17 cellular contexts compared by ENCODE assay signal in the genomic region with DNA sequence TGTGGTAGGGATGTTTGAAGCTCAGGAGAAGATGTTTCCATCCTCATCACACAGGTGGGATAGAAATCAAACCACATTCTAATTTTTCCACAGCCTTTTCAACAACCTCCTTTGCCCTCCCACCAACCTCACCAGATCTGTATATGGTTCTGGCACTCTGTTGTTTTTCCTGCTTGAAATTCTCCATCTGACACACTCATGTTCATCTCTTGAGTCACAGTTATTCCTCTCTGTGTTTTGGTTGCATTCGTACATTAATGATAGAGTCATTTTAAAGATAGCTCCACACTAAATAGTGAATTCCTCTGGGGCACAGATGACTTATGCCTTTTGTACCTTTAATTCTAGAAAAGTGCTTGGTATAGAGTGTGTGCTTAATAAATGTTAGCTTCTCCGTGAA. TPM values are rescaled to one million over a fixed set of nuclear protein-coding genes. Genes with fewer than 3 reads are reported as not detected.
DNase-seq lines count a peak whose midpoint lies in the region; ATAC-seq, FAIRE-seq and TF ChIP-seq lines count a peak whose summit lies in the region.
"Had no signal": no experiment of that assay in that cellular context is flagged by ENCODE, and none has a peak within 500 bp of the region (broad histone marks: within the 10 kb centered on the region; RNA-seq: fewer than 3 reads in every experiment).

No MANE protein-coding gene starts in this region.

- H3K27ac ChIP-seq in H1 (ENCODE audit: low read depth, low read length) (no peak overlapping the region), neuronal stem cell (replicated peaks; ENCODE audit: low read length) (no peak overlapping the region), heart left ventricle (no peak overlapping the region), thyroid gland (no peak overlapping the region)
- H3K27ac ChIP-seq: cardiac muscle cell, thoracic aorta had no signal

- H3K18ac ChIP-seq in H1 (ENCODE audit: extremely low read depth, low read length): no peak overlapping the region
- H3K18ac ChIP-seq in neuronal stem cell (ENCODE audit: low read length): no peak overlapping the region

- H3K9me3 Mint-ChIP-seq in T-helper 1 cell treated with Interleukin-12 subunit alpha and Interleukin-12 subunit beta and Interleukin-4 antibody, amounts not matched to agents 30 μg/mL and 1 μg/mL, for 36 hours: no peaks in the 10 kb centered on the region
- H3K9me3 Mint-ChIP-seq in IgD-negative memory B cell: no peaks in the 10 kb centered on the region
- peaks cover 8% of the 10 kb centered on the region for H3K9me3 Mint-ChIP-seq in neural crest cell

- POLR2A ChIA-PET in H1 (lab: Charles Lee; ENCODE audit: partially characterized antibody): interaction anchor here (1.2 kb wide), 1 partner anchor 14 kb away, joined by 3 read pairs; no protein-coding TSS in a partner anchor

- no peak overlapping the region for H4K5ac ChIP-seq in H1 (ENCODE audit: insufficient read length, low read depth, low read length)

- H3K9ac ChIP-seq in H1 (replicated peaks in 1 of 4; ENCODE audit: extremely low read depth in 1 of 4, low read depth in 3 of 4, low read length in 3 of 4) (no peak overlapping the region), neuronal stem cell (ENCODE audit: low read depth, low read length, poor library complexity) (no peak overlapping the region)

- 76% methylated on average over 2 of the region's 2 CpGs; no CpG with 5 or more reads in 1 of the 2 experiments for WGBS in H1 (ENCODE audit: extremely low coverage in 1 of 2, insufficient coverage in 1 of 2, insufficient read length in 1 of 2, insufficient replicate concordance in 2 of 2, low coverage in 1 of 2, low lambda C conversion rate in 2 of 2, missing lambda C conversion rate in 1 of 2), 2 experiments
- no CpG with 5 or more reads among the region's 2 CpGs for WGBS in neuronal stem cell (ENCODE audit: extremely low coverage in 2 of 2, insufficient read length in 2 of 2, insufficient replicate concordance in 1 of 2), 2 donors
- WGBS in heart left ventricle, 4 donors: 80 to 86% (median 83%) methylated on average over 2 of the region's 2 CpGs
- WGBS in thyroid gland, 2 donors: 85 to 96% methylated on average over 2 of the region's 2 CpGs

- H2AFZ ChIP-seq in H1 (ENCODE audit: low read length) (no peak overlapping the region), neuronal stem cell (ENCODE audit: low read length) (no peak overlapping the region)

- no peak for TF ChIP-seq CTCF in H1 (IDR thresholded peaks at IDR 0.05; ENCODE audit: control extremely low read depth in 1 of 3, insufficient read depth in 1 of 3, low read depth in 1 of 3, low read length in 3 of 3)
- TF ChIP-seq CTCF in neural crest cell (conservative IDR thresholded peaks at IDR 0.05): no peak
- no peak for TF ChIP-seq CTCF in heart left ventricle (IDR thresholded peaks at IDR 0.05)
- no peak for TF ChIP-seq CTCF in thyroid gland (IDR thresholded peaks at IDR 0.05)

- DNase-seq in T-helper 1 cell (no peak), H1 (ENCODE audit: low read depth in 1 of 2, low spot score in 2 of 2) (no peak), neural crest cell (ENCODE audit: low read depth, low spot score) (no peak), neuronal stem cell (ENCODE audit: low spot score) (no peak), heart left ventricle (no peak), thyroid gland (no peak)
- DNase-seq: activated CD4-positive, alpha-beta T cell treated with anti-CD3 and anti-CD28 coated beads for 36 hours; activated effector memory CD4-positive, alpha-beta T cell treated with Interleukin-2 at 50 U/mL for 16 hours; left ventricle myocardium inferior; MV-4-11; NCI-H345; occipital lobe had no signal

- H3K27ac Mint-ChIP-seq in T-helper 1 cell treated with Interleukin-12 subunit alpha and Interleukin-12 subunit beta and Interleukin-4 antibody, amounts not matched to agents 30 μg/mL and 1 μg/mL, for 36 hours: no peak overlapping the region
- H3K27ac Mint-ChIP-seq in IgD-negative memory B cell: peak overlapping the region in 1 of 3 donors; percentile 77
- H3K27ac Mint-ChIP-seq in neural crest cell (ENCODE audit: unreplicated experiment): no peak overlapping the region
- H3K27ac Mint-ChIP-seq: activated CD4-positive, alpha-beta T cell treated with anti-CD3 and anti-CD28 coated beads for 36 hours had no signal

- no peaks in the 10 kb centered on the region for H4K20me1 ChIP-seq in H1 (replicated peaks in 1 of 2; ENCODE audit: control insufficient read depth in 1 of 2, insufficient read depth in 2 of 2, low read length in 2 of 2)

- H3K9me3 ChIP-seq in H1 (ENCODE audit: insufficient read depth in 2 of 2, low read depth in 1 of 2, low read length in 1 of 2): no peaks in the 10 kb centered on the region
- peaks cover 0 to 7% of the 10 kb centered on the region in 2 donors for H3K9me3 ChIP-seq in neuronal stem cell (replicated peaks in 1 of 2; ENCODE audit: control insufficient read depth in 2 of 2, insufficient read depth in 1 of 2, low read depth in 1 of 2, low read length in 2 of 2)
- no peaks in the 10 kb centered on the region for H3K9me3 ChIP-seq in heart left ventricle
- H3K9me3 ChIP-seq in thyroid gland: no peaks in the 10 kb centered on the region
- H3K9me3 ChIP-seq: left ventricle myocardium inferior, thoracic aorta had no signal

- peaks cover 0 to 19% of the 10 kb centered on the region in 2 experiments; a peak in 3 of 4 replicates for H3K79me2 ChIP-seq in H1 (ENCODE audit: control insufficient read depth in 1 of 2, insufficient read depth in 2 of 2, low read length in 2 of 2)

- CTCF ChIA-PET in H1 (lab: Charles Lee; ENCODE audit: partially characterized antibody): interaction anchor here (0.6 kb wide), 1 partner anchor 180 kb away, joined by 4 read pairs; no protein-coding TSS in a partner anchor

- TF ChIP-seq EP300 in H1 (IDR thresholded peaks at IDR 0.05; ENCODE audit: borderline replicate concordance in 1 of 2, low read depth in 2 of 2, low read length in 2 of 2): no peak

- H3K4me1 ChIP-seq in H1 (replicated peaks in 1 of 4; ENCODE audit: control insufficient read depth in 3 of 4, insufficient read depth in 4 of 4, low read length in 3 of 4) (peaks cover 3 to 13% (median 7%) of the 10 kb centered on the region in 4 experiments; a peak in 5 of 7 replicates), neuronal stem cell (ENCODE audit: control insufficient read depth in 2 of 2, insufficient read depth in 1 of 2, low read depth in 1 of 2, low read length in 2 of 2) (peaks cover 4 to 12% of the 10 kb centered on the region in 2 donors), heart left ventricle (peaks cover 0 to 44% (median 26%) of the 10 kb centered on the region in 12 donors), thyroid gland (peaks cover 13 to 23% of the 10 kb centered on the region in 2 donors)

- H2BK120ac ChIP-seq in H1 (replicated peaks; ENCODE audit: low read depth, low read length): no peak overlapping the region
- no peak overlapping the region for H2BK120ac ChIP-seq in neuronal stem cell (ENCODE audit: low read depth, low read length)

- TF ChIP-seq POLR2A in H1 (IDR thresholded peaks at IDR 0.05; ENCODE audit: control extremely low read depth in 1 of 2, low read depth in 2 of 2, low read length in 2 of 2) (no peak), heart left ventricle (IDR thresholded peaks at IDR 0.05) (no peak), thyroid gland (IDR thresholded peaks at IDR 0.05) (no peak)

- no peak for ATAC-seq in heart left ventricle
- ATAC-seq: activated CD4-positive, alpha-beta T cell treated with anti-CD3 and anti-CD28 coated beads for 36 hours had no signal

- H3K36me3 Mint-ChIP-seq in T-helper 1 cell treated with Interleukin-12 subunit alpha and Interleukin-12 subunit beta and Interleukin-4 antibody, amounts not matched to agents 30 μg/mL and 1 μg/mL, for 36 hours (ENCODE audit: low read depth): peaks cover 10% of the 10 kb centered on the region
- H3K36me3 Mint-ChIP-seq in IgD-negative memory B cell: no peaks in the 10 kb centered on the region
- H3K36me3 Mint-ChIP-seq in neural crest cell (ENCODE audit: low read depth): no peaks in the 10 kb centered on the region

- H2BK15ac ChIP-seq in H1 (ENCODE audit: low read length) (no peak overlapping the region), neuronal stem cell (ENCODE audit: low read length) (no peak overlapping the region)

- FAIRE-seq in H1 (lab: Jason Lieb, UNC): no peak
- FAIRE-seq: endothelial cell of umbilical vein had no signal

- peaks cover 21% of the 10 kb centered on the region for H3K27me3 Mint-ChIP-seq in T-helper 1 cell treated with Interleukin-12 subunit alpha and Interleukin-12 subunit beta and Interleukin-4 antibody, amounts not matched to agents 30 μg/mL and 1 μg/mL, for 36 hours (ENCODE audit: low read depth)
- H3K27me3 Mint-ChIP-seq in IgD-negative memory B cell: no peaks in the 10 kb centered on the region
- H3K27me3 Mint-ChIP-seq in neural crest cell (ENCODE audit: low read depth): peaks cover 21% of the 10 kb centered on the region

- H2BK12ac ChIP-seq in H1 (ENCODE audit: low read depth, low read length): 0 out of 2 replicates have a peak overlapping the region, but pooled peaks have one; percentile 55
- H2BK12ac ChIP-seq in neuronal stem cell (ENCODE audit: low read length): no peak overlapping the region

- H3K4ac ChIP-seq in H1 (replicated peaks; ENCODE audit: insufficient read length, low read depth, low read length): no peak overlapping the region
- H3K4ac ChIP-seq in neuronal stem cell (ENCODE audit: low read length): no peak overlapping the region

- H3K36me3 ChIP-seq in H1 (ENCODE audit: control insufficient read depth in 2 of 4, insufficient read depth in 4 of 4, low read length in 3 of 4) (no peaks in the 10 kb centered on the region), neuronal stem cell (replicated peaks in 1 of 2; ENCODE audit: control insufficient read depth in 2 of 2, insufficient read depth in 2 of 2, low read length in 2 of 2) (no peaks in the 10 kb centered on the region), heart left ventricle (no peaks in the 10 kb centered on the region), thyroid gland (no peaks in the 10 kb centered on the region)
- H3K36me3 ChIP-seq: cardiac muscle cell, left ventricle myocardium inferior, thoracic aorta had no signal

- H4K91ac ChIP-seq in H1 (replicated peaks; ENCODE audit: insufficient read length, low read length) (no peak overlapping the region), neuronal stem cell (ENCODE audit: low read depth, low read length, poor library complexity) (no peak overlapping the region)

- peak overlapping the region; percentile 48 for H3K4me3 Mint-ChIP-seq in T-helper 1 cell treated with Interleukin-12 subunit alpha and Interleukin-12 subunit beta and Interleukin-4 antibody, amounts not matched to agents 30 μg/mL and 1 μg/mL, for 36 hours
- H3K4me3 Mint-ChIP-seq in IgD-negative memory B cell (peak overlapping the region; percentile 23 to 83 (median 48)), neural crest cell (peak overlapping the region; percentile 92)

- no peak overlapping the region for H3K56ac ChIP-seq in H1 (replicated peaks; ENCODE audit: insufficient read length, low read depth, low read length)

- H3K79me1 ChIP-seq in H1 (ENCODE audit: low read depth, low read length) (peaks cover 5% of the 10 kb centered on the region; the same call in 1 of the 2 replicates), neuronal stem cell (ENCODE audit: low read depth, low read length) (peaks cover 3% of the 10 kb centered on the region)

- H4K8ac ChIP-seq in H1 (ENCODE audit: extremely low read depth, insufficient read depth, low read length): no peak overlapping the region
- H4K8ac ChIP-seq in neuronal stem cell (ENCODE audit: low read depth, low read length): no peak overlapping the region

- H3K27me3 ChIP-seq in H1 (replicated peaks in 1 of 4; ENCODE audit: control insufficient read depth in 3 of 4, extremely low read depth in 1 of 4, insufficient read depth in 3 of 4, low read length in 3 of 4) (peaks cover 0 to 12% (median 8%) of the 10 kb centered on the region in 4 experiments; a peak in 5 of 7 replicates), neuronal stem cell (ENCODE audit: control insufficient read depth in 3 of 3, insufficient read depth in 3 of 3, low read depth in 1 of 3, low read length in 3 of 3) (peaks cover 0 to 22% (median 13%) of the 10 kb centered on the region in 3 experiments), heart left ventricle (no peaks in the 10 kb centered on the region), thyroid gland (no peaks in the 10 kb centered on the region)
- H3K27me3 ChIP-seq: cardiac muscle cell had no signal

- H2BK20ac ChIP-seq in H1 (ENCODE audit: low read length): no peak overlapping the region

- H3K14ac ChIP-seq in H1 (ENCODE audit: insufficient read length): no peak overlapping the region
- no peak overlapping the region for H3K14ac ChIP-seq in neuronal stem cell (ENCODE audit: low read length)

- peaks cover 19% of the 10 kb centered on the region for H3K23me2 ChIP-seq in H1 (ENCODE audit: low read depth, low read length)

- H3K4me3 ChIP-seq in H1 (ENCODE audit: extremely low read depth in 1 of 4, insufficient read depth in 2 of 4, low read depth in 3 of 4, low read length in 4 of 4) (no peak overlapping the region), neuronal stem cell (ENCODE audit: low read length in 2 of 2) (no peak overlapping the region), heart left ventricle (no peak overlapping the region), thyroid gland (replicated peaks in 1 of 3) (no peak overlapping the region)
- H3K4me3 ChIP-seq: cardiac muscle cell, thoracic aorta had no signal

- intact Hi-C loops in heart left ventricle (cut with DNase I): loop anchor here in 7 of 10 donors (5.0 to 10.0 kb wide), 8 partner anchors 54 to 249 kb away; a partner anchor contains a TSS
- intact Hi-C loops in thyroid gland (cut with DNase I): loop anchor here (10.0 kb wide), 1 partner anchor 179 kb away; no protein-coding TSS in a partner anchor

- H3K4me1 Mint-ChIP-seq in T-helper 1 cell treated with Interleukin-12 subunit alpha and Interleukin-12 subunit beta and Interleukin-4 antibody, amounts not matched to agents 30 μg/mL and 1 μg/mL, for 36 hours (ENCODE audit: low read depth): peaks cover 41% of the 10 kb centered on the region
- peaks cover 29 to 40% (median 35%) of the 10 kb centered on the region in 3 donors for H3K4me1 Mint-ChIP-seq in IgD-negative memory B cell
- peaks cover 36% of the 10 kb centered on the region for H3K4me1 Mint-ChIP-seq in neural crest cell

- no peak for TF ChIP-seq RAD21 in H1 (IDR thresholded peaks at IDR 0.05 in 1 of 2, conservative IDR thresholded peaks at IDR 0.05 in 1 of 2; ENCODE audit: low read depth in 2 of 2, low read length in 2 of 2)

- no peak overlapping the region; a peak in 1 of 4 replicates for H3K4me2 ChIP-seq in H1 (ENCODE audit: insufficient read depth in 1 of 2, low read depth in 2 of 2, low read length in 2 of 2)
- no peak overlapping the region for H3K4me2 ChIP-seq in neuronal stem cell (ENCODE audit: insufficient read depth, low read length, poor library complexity, severe bottlenecking)

- no peak overlapping the region for H3K23ac ChIP-seq in H1 (ENCODE audit: insufficient read length)
- no peak overlapping the region for H3K23ac ChIP-seq in neuronal stem cell (ENCODE audit: low read depth, low read length, poor library complexity)

- H2AK5ac ChIP-seq in H1 (ENCODE audit: low read depth, low read length) (no peak overlapping the region), neuronal stem cell (ENCODE audit: low read depth, low read length) (no peak overlapping the region)

- no peak overlapping the region for H2BK5ac ChIP-seq in H1 (ENCODE audit: low read depth, low read length)
- no peak overlapping the region for H2BK5ac ChIP-seq in neuronal stem cell (ENCODE audit: low read length)

RNA-seq across cellular contexts. Expression of a gene that starts 1.4 kb away (rescaled TPM):
- polyA plus RNA-seq in IgD-negative memory B cell (25.6 TPM), H1 (2011; rRNA removed) (10.8 and 15.8 TPM in 2 replicates), heart left ventricle (10 to 100 TPM in 1 of 2 donors, 1 to 10 TPM in 1; 8.1 to 12.4 TPM)
- 52.9 and 54.0 TPM in 2 replicates for total RNA-seq in H1 (2021; fragmentation: NEBNext Ultra II Directional; extraction: Animal tissue kit (Norgen Biotek cat#: 25700))
- 16.2 TPM for polyA plus RNA-seq in H1 (2011; cell fraction: cytosol; rRNA removed)
- polyA plus RNA-seq in H1 (2011; cell fraction: nucleus; rRNA removed): 15.2 TPM
- polyA plus RNA-seq in H1 (2012, experiment 1 of 2): 33.9 to 55.2 TPM (median 38.2 TPM) in 4 replicates
- polyA plus RNA-seq in H1 (2012, experiment 2 of 2): 2.8 TPM
- polyA plus RNA-seq in H1 (2013, experiment 1 of 2): 22.2 TPM
- 23.7 TPM for polyA plus RNA-seq in H1 (2013, experiment 2 of 2)
- polyA minus RNA-seq in H1 (2011; rRNA and poly(A)+ RNA removed): 41.1 and 43.4 TPM in 2 replicates
- polyA minus RNA-seq in H1 (2011; cell fraction: cytosol; rRNA and poly(A)+ RNA removed): 20.9 TPM
- polyA minus RNA-seq in H1 (2011; cell fraction: nucleus; rRNA and poly(A)+ RNA removed): 43.7 TPM
- total RNA-seq in neural crest cell (22.6 and 27.5 TPM in 2 replicates), heart left ventricle (10 to 100 TPM; 15.2 to 42.9 (median 32.4) TPM), thyroid gland (100 to 1,000 TPM in 1 of 4 donors, 10 to 100 TPM in 3; 67.3 to 210 (median 82.0) TPM)
- 19.5 TPM for polyA plus RNA-seq in neuronal stem cell (2013, experiment 1 of 2)
- polyA plus RNA-seq in neuronal stem cell (2013, experiment 2 of 2): 18.5 TPM
